ENCODE assay signal across 14 cellular contexts in the genomic region with DNA sequence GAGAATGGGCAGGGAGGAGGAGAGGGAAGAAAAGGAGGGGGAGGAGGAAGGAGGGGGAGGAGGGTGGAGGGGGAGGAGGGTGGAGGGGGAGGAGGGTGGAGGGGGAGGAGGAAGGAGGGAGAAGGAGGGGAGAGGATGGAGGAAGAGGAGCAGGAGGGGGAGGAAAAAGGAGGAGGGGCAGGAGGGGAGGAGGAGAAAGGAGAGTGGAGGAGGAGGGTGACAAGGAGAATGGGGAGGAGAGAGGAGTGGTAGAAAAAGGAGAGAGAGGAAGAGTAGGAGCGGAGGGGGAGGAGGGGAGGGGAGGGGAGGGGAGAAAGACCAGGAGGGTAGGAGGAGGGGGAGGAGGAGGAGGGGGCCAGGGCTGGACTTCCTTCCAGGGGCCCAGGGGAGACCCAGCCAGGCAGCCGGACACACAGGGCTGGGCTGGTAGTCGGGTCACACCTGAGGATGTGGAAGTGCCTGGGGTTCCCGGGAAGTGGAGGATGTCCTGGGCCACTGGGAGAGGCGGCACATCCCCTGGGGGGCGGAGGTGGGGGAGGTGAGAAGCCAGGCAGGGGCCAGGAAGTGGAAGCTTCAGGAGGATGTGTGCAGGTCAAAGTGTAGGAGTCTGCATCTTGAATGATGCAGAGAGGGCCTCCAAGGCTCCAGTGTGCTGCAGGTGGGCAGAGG. TPM values are rescaled to one million over a fixed set of nuclear protein-coding genes. Genes with fewer than 3 reads are reported as not detected.
A peak's percentile ranks its signal among the peaks of the same experiment; 100 is the strongest.
DNase-seq lines count a peak whose midpoint lies in the region; ATAC-seq, FAIRE-seq and TF ChIP-seq lines count a peak whose summit lies in the region.
"Had no signal": no experiment of that assay in that cellular context is flagged by ENCODE, and none has a peak within 500 bp of the region (broad histone marks: within the 10 kb centered on the region; RNA-seq: fewer than 3 reads in every experiment).

No MANE protein-coding gene starts in this region.

- H3K27ac ChIP-seq in A549 (peak overlapping the region in 1 of 2 experiments; percentile 2; a peak in 1 of 6 replicates), gastrocnemius medialis (no peak overlapping the region)
- H3K27ac ChIP-seq: C4-2B, parathyroid adenoma had no signal

- DNase-seq in A549 (ENCODE audit: low read depth in 1 of 2, low spot score in 1 of 2) (no peak), GM13976 (ENCODE audit: low spot score) (peak; percentile 27), left lobe of liver (ENCODE audit: low spot score) (no peak), gastrocnemius medialis (no peak), NCI-H1436 treated with DMSO at 0.1 percent for 48 hours (lab: John Stamatoyannopoulos, UW) (no peak)
- DNase-seq: effector memory CD4-positive, alpha-beta T cell; NCI-H1694 treated with DMSO at 0.1 percent for 48 hours; NK-92 treated with Interleukin-12 subunit alpha and Interleukin-12 subunit beta, amount 100 ng/mL, for 24 hours; stimulated activated naive CD4-positive, alpha-beta T cell had no signal

- no peak for TF ChIP-seq RAD21 in A549 (conservative IDR thresholded peaks at IDR 0.05 in 1 of 2, IDR thresholded peaks at IDR 0.05 in 1 of 2)

- H3K4me3 ChIP-seq in A549, result no peak overlapping the region
- H3K4me3 ChIP-seq in gastrocnemius medialis, result no peak overlapping the region

- H3K9me3 ChIP-seq in A549 (no peaks in the 10 kb centered on the region; the same call in 2 of the 3 replicates), gastrocnemius medialis (no peaks in the 10 kb centered on the region)

- no peaks in the 10 kb centered on the region for H3K9me3 Mint-ChIP-seq in activated T-helper 17 cell treated with anti-CD3 and anti-CD28 coated beads, Interleukin-2, amount 50 U/mL, for 72 hours

- POLR2A ChIA-PET in A549 (lab: Yijun Ruan, JAX), result no interaction called here

- 33% methylated on average over 5 of the region's 6 CpGs for WGBS in A549 (ENCODE audit: missing lambda C conversion rate)

- TF ChIP-seq CTCF in A549 (IDR thresholded peaks at IDR 0.05) (no peak), GM13976 (IDR thresholded peaks at IDR 0.05; ENCODE audit: borderline replicate concordance, control extremely low read depth, extremely low read depth, insufficient read depth, missing control alignments) (no peak), gastrocnemius medialis (IDR thresholded peaks at IDR 0.05 in 4 of 5, conservative IDR thresholded peaks at IDR 0.05 in 1 of 5) (no peak)

- H3K4me1 ChIP-seq in A549 (no peaks in the 10 kb centered on the region), gastrocnemius medialis (no peaks in the 10 kb centered on the region)
- H3K4me1 ChIP-seq: parathyroid adenoma had no signal

- ATAC-seq in A549, result peak; percentile 57 to 68
- peak; percentile 19 for ATAC-seq in activated T-helper 17 cell treated with anti-CD3 and anti-CD28 coated beads, Interleukin-2, amount 50 U/mL, for 72 hours (replicated peaks)
- peak; percentile 35 for ATAC-seq in left lobe of liver
- ATAC-seq in gastrocnemius medialis, result no peak
- no peak for ATAC-seq in GM19023 (IDR thresholded peaks at IDR 0.05; ENCODE audit: unreplicated experiment)
- no peak for ATAC-seq in HG03280 (IDR thresholded peaks at IDR 0.05; ENCODE audit: unreplicated experiment)

- H3K27me3 Mint-ChIP-seq in activated T-helper 17 cell treated with anti-CD3 and anti-CD28 coated beads, Interleukin-2, amount 50 U/mL, for 72 hours, result no peaks in the 10 kb centered on the region

- no peak overlapping the region for H3K27ac Mint-ChIP-seq in activated T-helper 17 cell treated with anti-CD3 and anti-CD28 coated beads, Interleukin-2, amount 50 U/mL, for 72 hours

- H3K36me3 Mint-ChIP-seq in activated T-helper 17 cell treated with anti-CD3 and anti-CD28 coated beads, Interleukin-2, amount 50 U/mL, for 72 hours (ENCODE audit: low read depth), result peaks cover 22% of the 10 kb centered on the region

- H3K4me1 Mint-ChIP-seq in activated T-helper 17 cell treated with anti-CD3 and anti-CD28 coated beads, Interleukin-2, amount 50 U/mL, for 72 hours, result no peaks in the 10 kb centered on the region

- no peak for FAIRE-seq in A549 (lab: Jason Lieb, UNC)

- in situ Hi-C loops in GM13976 (cut with MboI; ENCODE audit: low sequenced_read_pairs, unreplicated experiment) (no loop called here), gastrocnemius medialis (cut with MboI; ENCODE audit: low sequenced_read_pairs in 4 of 4) (no loop called here)

- TF ChIP-seq POLR2A in A549 (IDR thresholded peaks at IDR 0.05; ENCODE audit: low read length) (no peak), gastrocnemius medialis (IDR thresholded peaks at IDR 0.05) (no peak)

- H3K4me2 ChIP-seq in A549, result no peak overlapping the region

- no peak overlapping the region for H3K4me3 Mint-ChIP-seq in activated T-helper 17 cell treated with anti-CD3 and anti-CD28 coated beads, Interleukin-2, amount 50 U/mL, for 72 hours

- H3K36me3 ChIP-seq in gastrocnemius medialis, result peaks cover 0 to 5% of the 10 kb centered on the region in 2 donors

- intact Hi-C loops in gastrocnemius medialis (cut with DNase I; ENCODE audit: low total_unique reads), result no loop called here

- TF ChIP-seq EP300 in A549 (IDR thresholded peaks at IDR 0.05), result no peak

- H3K27me3 ChIP-seq in gastrocnemius medialis, result no peaks in the 10 kb centered on the region

- CTCF ChIA-PET in A549 (lab: Yijun Ruan, JAX), result no interaction called here

TF ChIP-seq in A549, 52 proteins besides CTCF, POLR2A, EP300 and RAD21:
- no peak for TF ChIP-seq TFCP2L1 (CRISPR knock-in tag; IDR thresholded peaks at IDR 0.05)
- no peak for TF ChIP-seq USF2 (IDR thresholded peaks at IDR 0.05)
- TF ChIP-seq NPAS2 (CRISPR knock-in tag; IDR thresholded peaks at IDR 0.05; ENCODE audit: borderline replicate concordance), result no peak
TF ChIP-seq in A549: peak in this region for 0.

RNA-seq across cellular contexts. Expression of gene IL3RA, which starts 18.7 kb away (rescaled TPM):
- 0.28 and 0.31 TPM in 2 replicates for polyA plus RNA-seq in A549 (2011; rRNA removed)
- 0.07 and 0.12 TPM in 2 replicates for polyA plus RNA-seq in A549 (2012; cell fraction: cytosol; rRNA removed)
- 0.14 and 0.15 TPM in 2 replicates for polyA plus RNA-seq in A549 (2012; cell fraction: nucleus; rRNA removed)
- 0.05 to 0.12 TPM in 2 of 3 replicates, not detected in the other for polyA plus RNA-seq in A549 (2017; fragmentation: RNase III; extraction: RNeasy Plus Mini Kit Qiagen cat#74134 plus additional on column Dnase treatment)
- 0.19 and 0.50 TPM in 2 replicates for polyA minus RNA-seq in A549 (2011; rRNA and poly(A)+ RNA removed)
- total RNA-seq in activated T-helper 17 cell treated with anti-CD3 and anti-CD28 coated beads, Interleukin-2, amount 50 U/mL, for 72 hours, result 1 to 10 TPM in 1 of 2 donors, under 1 TPM in 1; 0.52 to 1.2 TPM
- total RNA-seq in left lobe of liver, result 0.40 TPM
- total RNA-seq in gastrocnemius medialis, result 1 to 10 TPM; 2.8 to 8.0 (median 5.6) TPM

RNA-seq across cellular contexts. Expression of gene SLC25A6, which starts 36.6 kb away (rescaled TPM):
- polyA plus RNA-seq in A549 (2011; rRNA removed) (252 and 291 TPM in 2 replicates), A549 (2017; fragmentation: RNase III; extraction: RNeasy Plus Mini Kit Qiagen cat#74134 plus additional on column Dnase treatment) (439 to 448 TPM (median 446 TPM) in 3 replicates)
- polyA plus RNA-seq in A549 (2012; cell fraction: cytosol; rRNA removed), result 933 and 1,036 TPM in 2 replicates
- polyA plus RNA-seq in A549 (2012; cell fraction: nucleus; rRNA removed), result 681 and 864 TPM in 2 replicates
- 205 and 259 TPM in 2 replicates for polyA minus RNA-seq in A549 (2011; rRNA and poly(A)+ RNA removed)
- total RNA-seq in activated T-helper 17 cell treated with anti-CD3 and anti-CD28 coated beads, Interleukin-2, amount 50 U/mL, for 72 hours, result 100 to 1,000 TPM; 373 to 401 TPM
- total RNA-seq in left lobe of liver (55.9 TPM), gastrocnemius medialis (10 to 100 TPM; 60.0 to 69.9 (median 65.1) TPM)

Comparison
In these comparisons a context has a peak if more than half of its experiments do, and no peak if none do; other contexts are left out.
1. ATAC-seq: peak in A549 (2 of 2), activated T-helper 17 cell treated with anti-CD3 and anti-CD28 coated beads, Interleukin-2, amount 50 U/mL, for 72 hours (single experiment) and left lobe of liver (single experiment); none in gastrocnemius medialis (0 of 2), GM19023 (single experiment) and HG03280 (single experiment).